ENCODE assay signal across 21 cellular contexts in the genomic region with DNA sequence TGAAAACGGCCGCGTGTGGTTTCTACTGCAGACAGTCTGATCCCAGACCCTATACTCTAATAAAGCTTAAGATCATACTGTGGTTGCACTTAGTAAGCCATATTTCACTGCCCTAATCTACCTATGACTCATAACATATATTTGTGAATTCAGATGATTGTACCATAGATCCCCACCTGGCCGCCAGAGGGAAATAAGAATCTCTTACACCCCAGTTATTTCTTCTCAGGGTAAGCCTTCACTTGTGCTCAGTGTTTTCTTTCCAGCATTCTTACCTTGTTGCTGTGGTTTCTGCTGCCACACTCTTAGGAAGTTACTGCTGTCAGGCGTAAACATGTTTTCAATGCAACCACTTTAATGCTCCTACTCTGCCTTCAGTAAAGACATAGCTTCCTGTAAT.
A peak's percentile ranks its signal among the peaks of the same experiment; 100 is the strongest.
DNase-seq lines count a peak whose midpoint lies in the region; ATAC-seq, FAIRE-seq and TF ChIP-seq lines count a peak whose summit lies in the region.
"Had no signal": no experiment of that assay in that cellular context is flagged by ENCODE, and none has a peak within 500 bp of the region (broad histone marks: within the 10 kb centered on the region; RNA-seq: fewer than 3 reads in every experiment).

No MANE protein-coding gene starts in this region.

- CTCF ChIA-PET in WTC11 (lab: Charles Lee): interaction anchor here (0.5 kb wide), 1 partner anchor 153 kb away, joined by 3 read pairs; no protein-coding TSS in a partner anchor

- DNase-seq in WTC11 (ENCODE audit: low spot score): no peak
- DNase-seq in non-pigmented ciliary epithelial cell (ENCODE audit: low read depth): peak; percentile 32
- DNase-seq in AG08396 (ENCODE audit: low spot score): no peak
- no peak for DNase-seq in GM12891 (ENCODE audit: insufficient read length, low spot score)
- no peak for DNase-seq in type B pancreatic cell (ENCODE audit: extremely low spot score, unreplicated experiment)
- DNase-seq in NCI-H1105 (lab: John Stamatoyannopoulos, UW): no peak
- DNase-seq: activated CD4-positive, alpha-beta T cell treated with anti-CD3 and anti-CD28 coated beads, Interleukin-2, amount 50 U/mL, for 1 hour; GM23248; left ventricle myocardium superior; NCI-H2029; NCI-H69; retina; stimulated activated CD4-positive, alpha-beta T cell treated with anti-CD3 and anti-CD28 coated beads, Interleukin-2, amount 100 ng/mL, for 24 hours; T1000; transverse colon had no signal

- H3K27ac Mint-ChIP-seq in WTC11 (no peak overlapping the region), type B pancreatic cell (no peak overlapping the region)
- H3K27ac Mint-ChIP-seq: activated T-helper 1 cell treated with anti-CD3 and anti-CD28 coated beads, Interleukin-12 subunit alpha, Interleukin-12 subunit beta, Interleukin-2, Interleukin-4 antibody, amounts not matched to agents 30 ng/mL and 10 ng/mL and 1 ng/mL, durations not matched to agents 14 hours and 24 hours and 36 hours; brain had no signal

- POLR2A ChIA-PET in WTC11 (lab: Charles Lee): no interaction called here

- H3K4me1 Mint-ChIP-seq in WTC11 (peaks cover 10% of the 10 kb centered on the region), type B pancreatic cell (ENCODE audit: unreplicated experiment) (no peaks in the 10 kb centered on the region)
- H3K4me1 Mint-ChIP-seq: brain had no signal

- no peak overlapping the region for H3K4me3 Mint-ChIP-seq in WTC11
- H3K4me3 Mint-ChIP-seq in type B pancreatic cell: no peak overlapping the region
- H3K4me3 Mint-ChIP-seq: activated T-helper 1 cell treated with anti-CD3 and anti-CD28 coated beads, Interleukin-12 subunit alpha, Interleukin-12 subunit beta, Interleukin-2, Interleukin-4 antibody, amounts not matched to agents 30 ng/mL and 10 ng/mL and 1 ng/mL, durations not matched to agents 14 hours and 24 hours and 36 hours; brain had no signal

- H3K9me3 Mint-ChIP-seq in WTC11 (peaks cover 16% of the 10 kb centered on the region), type B pancreatic cell (peaks cover 5% of the 10 kb centered on the region)
- H3K9me3 Mint-ChIP-seq: activated T-helper 1 cell treated with anti-CD3 and anti-CD28 coated beads, Interleukin-12 subunit alpha, Interleukin-12 subunit beta, Interleukin-2, Interleukin-4 antibody, amounts not matched to agents 30 ng/mL and 10 ng/mL and 1 ng/mL, durations not matched to agents 14 hours and 24 hours and 36 hours had no signal

- no peak for FAIRE-seq in GM12891 (lab: Jason Lieb, UNC)
- FAIRE-seq: GM19239 had no signal

- ATAC-seq in GM18502 (IDR thresholded peaks at IDR 0.05; ENCODE audit: poor library complexity, unreplicated experiment) (peak; percentile 75), HG02870 (IDR thresholded peaks at IDR 0.05; ENCODE audit: unreplicated experiment) (peak; percentile 85), WTC11 (peak; percentile 43)
- ATAC-seq: left ventricle myocardium superior, Right ventricle myocardium inferior had no signal

- H3K36me3 Mint-ChIP-seq in WTC11: peaks cover 16% of the 10 kb centered on the region
- no peaks in the 10 kb centered on the region for H3K36me3 Mint-ChIP-seq in type B pancreatic cell

- no peaks in the 10 kb centered on the region for H3K27me3 Mint-ChIP-seq in WTC11 (ENCODE audit: low read depth)
- H3K27me3 Mint-ChIP-seq in type B pancreatic cell: no peaks in the 10 kb centered on the region
- H3K27me3 Mint-ChIP-seq: brain had no signal

- no peak for TF ChIP-seq CTCF in WTC11 (IDR thresholded peaks at IDR 0.05)
- no peak for TF ChIP-seq CTCF in type B pancreatic cell (conservative IDR thresholded peaks at IDR 0.05)

- no peak for TF ChIP-seq POLR2A in GM12891 (IDR thresholded peaks at IDR 0.05; ENCODE audit: low read depth, low read length)

TF ChIP-seq in WTC11, 78 proteins besides CTCF, POLR2A, EP300 and RAD21 (continues in another document):
- TF ChIP-seq, protein P1, sequence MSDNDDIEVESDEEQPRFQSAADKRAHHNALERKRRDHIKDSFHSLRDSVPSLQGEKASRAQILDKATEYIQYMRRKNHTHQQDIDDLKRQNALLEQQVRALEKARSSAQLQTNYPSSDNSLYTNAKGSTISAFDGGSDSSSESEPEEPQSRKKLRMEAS (CRISPR knock-in tag; IDR thresholded peaks at IDR 0.05): no peak
- TF ChIP-seq NR1H2 (CRISPR knock-in tag; IDR thresholded peaks at IDR 0.05): no peak
- TF ChIP-seq, protein P2, sequence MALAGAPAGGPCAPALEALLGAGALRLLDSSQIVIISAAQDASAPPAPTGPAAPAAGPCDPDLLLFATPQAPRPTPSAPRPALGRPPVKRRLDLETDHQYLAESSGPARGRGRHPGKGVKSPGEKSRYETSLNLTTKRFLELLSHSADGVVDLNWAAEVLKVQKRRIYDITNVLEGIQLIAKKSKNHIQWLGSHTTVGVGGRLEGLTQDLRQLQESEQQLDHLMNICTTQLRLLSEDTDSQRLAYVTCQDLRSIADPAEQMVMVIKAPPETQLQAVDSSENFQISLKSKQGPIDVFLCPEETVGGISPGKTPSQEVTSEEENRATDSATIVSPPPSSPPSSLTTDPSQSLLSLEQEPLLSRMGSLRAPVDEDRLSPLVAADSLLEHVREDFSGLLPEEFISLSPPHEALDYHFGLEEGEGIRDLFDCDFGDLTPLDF (CRISPR knock-in tag; IDR thresholded peaks at IDR 0.05): no peak
- TF ChIP-seq ATF3 (CRISPR knock-in tag; conservative IDR thresholded peaks at IDR 0.05): no peak
- no peak for TF ChIP-seq FOXJ3 (CRISPR knock-in tag; IDR thresholded peaks at IDR 0.05; ENCODE audit: borderline replicate concordance)
- TF ChIP-seq STAT6 (CRISPR knock-in tag; conservative IDR thresholded peaks at IDR 0.05; ENCODE audit: low read depth): no peak

TF ChIP-seq in GM12891, 5 proteins besides CTCF, POLR2A, EP300 and RAD21:
- TF ChIP-seq SPI1 (IDR thresholded peaks at IDR 0.05; ENCODE audit: low read depth, low read length) (no peak), TAF1 (IDR thresholded peaks at IDR 0.05; ENCODE audit: low read depth, low read length) (no peak), POU2F2 (IDR thresholded peaks at IDR 0.05; ENCODE audit: low read depth, low read length) (no peak), POLR2AphosphoS5 (IDR thresholded peaks at IDR 0.05; ENCODE audit: low read depth, low read length) (no peak), PAX5 (IDR thresholded peaks at IDR 0.05; ENCODE audit: insufficient read depth, low read length, severe bottlenecking) (no peak)
